ENCODE assay signal across 34 cellular contexts in the genomic region with DNA sequence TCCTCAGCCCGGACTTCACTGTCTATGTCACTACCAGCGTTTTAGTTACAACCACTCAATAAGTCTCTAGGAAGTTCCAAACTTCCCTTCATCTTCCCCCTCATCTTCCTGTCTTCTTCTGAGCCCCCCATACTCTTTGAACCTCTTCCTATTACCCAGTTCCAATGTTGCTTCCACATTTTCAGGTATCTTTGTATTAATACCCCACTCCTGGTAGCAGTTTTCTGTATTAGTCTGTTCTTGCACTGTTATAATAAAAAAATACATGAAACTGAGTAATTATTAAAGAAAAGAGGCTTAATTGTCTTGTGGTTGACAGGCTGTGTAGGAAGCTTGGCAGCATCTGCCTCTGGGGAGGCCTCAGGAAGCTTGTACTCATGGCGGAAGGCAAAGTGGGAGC.
"Had no signal": no experiment of that assay in that cellular context is flagged by ENCODE, and none has a peak within 500 bp of the region (broad histone marks: within the 10 kb centered on the region; RNA-seq: fewer than 3 reads in every experiment).

No MANE protein-coding gene starts in this region.

- H3K4me3 ChIP-seq: adrenal gland, body of pancreas, breast epithelium had no signal

- ATAC-seq: activated CD8-positive, alpha-beta T cell treated with anti-CD3 and anti-CD28 coated beads for 36 hours; activated T-cell treated with anti-CD3 and anti-CD28 coated beads, Interleukin-2, amount 50 U/mL, for 4 hours; activated T-cell treated with anti-CD3 and anti-CD28 coated beads, Interleukin-2, amount 50 U/mL, for 72 hours; activated T-helper 17 cell treated with anti-CD3 and anti-CD28 coated beads, Interleukin-2, amount 50 U/mL, for 72 hours; body of pancreas had no signal

- H3K27ac ChIP-seq: adrenal gland, body of pancreas, brain microvascular endothelial cell, breast epithelium, VCaP had no signal

- H3K4me1 ChIP-seq: body of pancreas, breast epithelium had no signal

- H3K9me3 Mint-ChIP-seq: activated CD8-positive, alpha-beta T cell treated with anti-CD3 and anti-CD28 coated beads for 36 hours; T-helper 2 cell treated with Interferon-gamma antibody and Interleukin-4, amounts not matched to agents 5 μg/mL and 100 μg/mL, for 36 hours had no signal

- H3K36me3 Mint-ChIP-seq: activated CD4-positive, alpha-beta memory T cell treated with anti-CD3 and anti-CD28 coated beads for 36 hours; activated naive CD8-positive, alpha-beta T cell treated with anti-CD3 and anti-CD28 coated beads for 36 hours had no signal

- H3K4me1 Mint-ChIP-seq: activated B cell treated with CpG ODN at 0.5 μM for 24 hours; activated CD4-positive, alpha-beta T cell treated with anti-CD3 and anti-CD28 coated beads, Interleukin-2, amount 10 ng/mL, durations not matched to agents 24 days and 14 days; activated naive CD8-positive, alpha-beta T cell treated with anti-CD3 and anti-CD28 coated beads for 36 hours; activated T-helper 17 cell treated with anti-CD3 and anti-CD28 coated beads, Interleukin-2, amount 50 U/mL, for 72 hours had no signal

- H3K4me3 Mint-ChIP-seq: activated B cell treated with CpG ODN at 0.5 μM for 24 hours; activated CD4-positive, alpha-beta memory T cell treated with anti-CD3 and anti-CD28 coated beads for 36 hours; activated CD4-positive, alpha-beta T cell treated with anti-CD3 and anti-CD28 coated beads, Interleukin-2, amount 10 ng/mL, durations not matched to agents 24 days and 14 days; activated CD8-positive, alpha-beta T cell treated with anti-CD3 and anti-CD28 coated beads for 36 hours; activated naive CD4-positive, alpha-beta T cell treated with anti-CD3 and anti-CD28 coated beads for 36 hours; activated naive CD8-positive, alpha-beta T cell treated with anti-CD3 and anti-CD28 coated beads for 36 hours; activated T-cell treated with anti-CD3 and anti-CD28 coated beads, Interleukin-2, amount 50 U/mL, for 4 hours; activated T-cell treated with anti-CD3 and anti-CD28 coated beads, Interleukin-2, amount 50 U/mL, for 72 hours; activated T-helper 1 cell treated with anti-CD3 and anti-CD28 coated beads, Interleukin-12 subunit alpha, Interleukin-12 subunit beta, Interleukin-2, Interleukin-4 antibody, amounts not matched to agents 30 ng/mL and 10 ng/mL and 1 ng/mL, durations not matched to agents 14 hours and 24 hours and 36 hours; activated T-helper 17 cell treated with anti-CD3 and anti-CD28 coated beads, Interleukin-2, amount 50 U/mL, for 72 hours; T-helper 1 cell treated with Interleukin-12 subunit alpha and Interleukin-12 subunit beta and Interleukin-4 antibody, amounts not matched to agents 30 μg/mL and 1 μg/mL, for 36 hours; T-helper 2 cell treated with Interferon-gamma antibody and Interleukin-4, amounts not matched to agents 5 μg/mL and 100 μg/mL, for 36 hours had no signal

- H3K9me3 ChIP-seq: adrenal gland had no signal

- H3K27me3 Mint-ChIP-seq: activated B cell treated with CpG ODN at 0.5 μM for 24 hours; activated CD4-positive, alpha-beta memory T cell treated with anti-CD3 and anti-CD28 coated beads for 36 hours; activated CD4-positive, alpha-beta T cell treated with anti-CD3 and anti-CD28 coated beads, Interleukin-2, amount 10 ng/mL, durations not matched to agents 24 days and 14 days; activated naive CD8-positive, alpha-beta T cell treated with anti-CD3 and anti-CD28 coated beads for 36 hours had no signal

- H3K27me3 ChIP-seq: adrenal gland, body of pancreas, brain microvascular endothelial cell, breast epithelium had no signal

- H3K36me3 ChIP-seq: adrenal gland, brain microvascular endothelial cell, breast epithelium had no signal

- DNase-seq: activated B cell treated with CpG ODN at 0.5 μM for 24 hours; activated CD4-positive, alpha-beta memory T cell treated with anti-CD3 and anti-CD28 coated beads for 36 hours; activated CD4-positive, alpha-beta T cell treated with anti-CD3 and anti-CD28 coated beads for 4 hours; activated CD4-positive, alpha-beta T cell treated with anti-CD3 and anti-CD28 coated beads, Interleukin-2, amount 10 ng/mL, durations not matched to agents 24 days and 14 days; activated CD4-positive, alpha-beta T cell treated with anti-CD3 and anti-CD28 coated beads, Interleukin-2, amount 50 U/mL, for 1 hour; activated CD4-positive, alpha-beta T cell treated with anti-CD3 and anti-CD28 coated beads, Interleukin-2, amount 50 U/mL, for 4 hours; activated CD4-positive, CD25-positive, alpha-beta regulatory T cell treated with anti-CD3 and anti-CD28 coated beads, Interleukin-2, amount 50 U/mL, for 72 hours; activated CD8-positive, alpha-beta memory T cell treated with anti-CD3 and anti-CD28 coated beads, Interleukin-2, amount 50 U/mL, for 4 hours; activated CD8-positive, alpha-beta T cell treated with anti-CD3 and anti-CD28 coated beads for 36 hours; activated effector memory CD4-positive, alpha-beta T cell treated with anti-CD3 and anti-CD28 coated beads, Interleukin-2, amount 50 U/mL, for 16 hours; activated gamma-delta T cell treated with Interleukin-2 at 50 U/mL for 16 hours; activated naive CD4-positive, alpha-beta T cell; activated naive CD4-positive, alpha-beta T cell treated with anti-CD3 and anti-CD28 coated beads for 36 hours; activated naive CD4-positive, alpha-beta T cell treated with anti-CD3 and anti-CD28 coated beads, Interleukin-2, amount 50 U/mL, for 16 hours; activated naive CD8-positive, alpha-beta T cell treated with anti-CD3 and anti-CD28 coated beads for 36 hours; activated T-cell treated with anti-CD3 and anti-CD28 coated beads for 4 hours; activated T-cell treated with anti-CD3 and anti-CD28 coated beads, Interleukin-2, amount 50 U/mL, for 1 hour; activated T-cell treated with anti-CD3 and anti-CD28 coated beads, Interleukin-2, amount 50 U/mL, for 4 hours; activated T-cell treated with anti-CD3 and anti-CD28 coated beads, Interleukin-2, amount 50 U/mL, for 72 hours; adrenal gland; amniotic stem cell; aorta; body of pancreas; brain microvascular endothelial cell; central memory CD4-positive, alpha-beta T cell; T-helper 1 cell; T-helper 2 cell; T-helper 9 cell had no signal

- H3K27ac Mint-ChIP-seq: activated B cell treated with CpG ODN at 0.5 μM for 24 hours; activated CD4-positive, alpha-beta memory T cell treated with anti-CD3 and anti-CD28 coated beads for 36 hours; activated CD4-positive, alpha-beta T cell treated with anti-CD3 and anti-CD28 coated beads, Interleukin-2, amount 10 ng/mL, durations not matched to agents 24 days and 14 days; activated CD8-positive, alpha-beta T cell treated with anti-CD3 and anti-CD28 coated beads for 36 hours; activated naive CD4-positive, alpha-beta T cell treated with anti-CD3 and anti-CD28 coated beads for 36 hours; activated naive CD8-positive, alpha-beta T cell treated with anti-CD3 and anti-CD28 coated beads for 36 hours; activated T-cell treated with anti-CD3 and anti-CD28 coated beads, Interleukin-2, amount 50 U/mL, for 72 hours; activated T-helper 1 cell treated with anti-CD3 and anti-CD28 coated beads, Interleukin-12 subunit alpha, Interleukin-12 subunit beta, Interleukin-2, Interleukin-4 antibody, amounts not matched to agents 30 ng/mL and 10 ng/mL and 1 ng/mL, durations not matched to agents 14 hours and 24 hours and 36 hours; activated T-helper 17 cell treated with anti-CD3 and anti-CD28 coated beads, Interleukin-2, amount 50 U/mL, for 72 hours; T-helper 1 cell treated with Interleukin-12 subunit alpha and Interleukin-12 subunit beta and Interleukin-4 antibody, amounts not matched to agents 30 μg/mL and 1 μg/mL, for 36 hours; T-helper 2 cell treated with Interferon-gamma antibody and Interleukin-4, amounts not matched to agents 5 μg/mL and 100 μg/mL, for 36 hours had no signal
